Comparison of ENCODE assay signal across 1 cellular context in genomic region chr7:150382844-150383225, GRCh38.
TF ChIP-seq lines count a peak whose summit lies in the region.

No MANE protein-coding gene starts in this region.

TF ChIP-seq in HepG2, 621 proteins besides CTCF, POLR2A, EP300 and RAD21 (continues in another document):
- TF ChIP-seq FOXO4 (CRISPR knock-in tag; conservative IDR thresholded peaks at IDR 0.05) (no peak), FOXA1 (IDR thresholded peaks at IDR 0.05) (0 out of 2 replicates have a peak, but pooled peaks have one; percentile 45), FOXA1 (CRISPR knock-in tag; IDR thresholded peaks at IDR 0.05) (no peak), CENPT (CRISPR knock-in tag; IDR thresholded peaks at IDR 0.05; ENCODE audit: low read depth) (no peak), ZNF331 (CRISPR knock-in tag; IDR thresholded peaks at IDR 0.05) (no peak), FOXO1 (CRISPR knock-in tag; IDR thresholded peaks at IDR 0.05) (no peak), THYN1 (CRISPR knock-in tag; IDR thresholded peaks at IDR 0.05; ENCODE audit: borderline replicate concordance, low read depth) (no peak), ZNF264 (CRISPR knock-in tag; IDR thresholded peaks at IDR 0.05) (no peak), FOSL2 (CRISPR knock-in tag; IDR thresholded peaks at IDR 0.05) (no peak), FIP1L1 (IDR thresholded peaks at IDR 0.05; ENCODE audit: borderline replicate concordance, insufficient read depth, low read depth, low read length) (no peak), ERF (CRISPR knock-in tag; IDR thresholded peaks at IDR 0.05) (no peak), SP4 (CRISPR knock-in tag; IDR thresholded peaks at IDR 0.05) (no peak), HNRNPUL1 (IDR thresholded peaks at IDR 0.05; ENCODE audit: low read depth, low read length) (no peak), SRSF9 (IDR thresholded peaks at IDR 0.05; ENCODE audit: borderline replicate concordance, insufficient read depth, low read depth, low read length, poor library complexity, severe bottlenecking) (no peak), ZNF383 (CRISPR knock-in tag; IDR thresholded peaks at IDR 0.05; ENCODE audit: borderline replicate concordance) (no peak), USF2 (IDR thresholded peaks at IDR 0.05; ENCODE audit: low read depth, low read length) (no peak), USF2 (CRISPR knock-in tag; IDR thresholded peaks at IDR 0.05; ENCODE audit: borderline replicate concordance) (no peak), ZSCAN25 (CRISPR knock-in tag; IDR thresholded peaks at IDR 0.05) (no peak), ZNF616 (CRISPR knock-in tag; IDR thresholded peaks at IDR 0.05; ENCODE audit: low read depth) (no peak), BORCS8-MEF2B (CRISPR knock-in tag; IDR thresholded peaks at IDR 0.05) (no peak), DMAP1 (CRISPR knock-in tag; IDR thresholded peaks at IDR 0.05) (no peak), TOE1 (CRISPR knock-in tag; IDR thresholded peaks at IDR 0.05) (no peak), ZNF746 (CRISPR knock-in tag; IDR thresholded peaks at IDR 0.05) (no peak), ZNF619 (CRISPR knock-in tag; IDR thresholded peaks at IDR 0.05) (no peak), RXRA (CRISPR knock-in tag; IDR thresholded peaks at IDR 0.05) (no peak; the same call in 1 of the 2 replicates), NR1H2 (CRISPR knock-in tag; IDR thresholded peaks at IDR 0.05; ENCODE audit: borderline replicate concordance, low read depth) (no peak), SNAPC4 (CRISPR knock-in tag; IDR thresholded peaks at IDR 0.05) (no peak), XRCC5 (optimal IDR thresholded peaks at IDR 0.05; ENCODE audit: low read length) (no peak), CERS6 (CRISPR knock-in tag; IDR thresholded peaks at IDR 0.05) (no peak), ZSCAN5A (CRISPR knock-in tag; IDR thresholded peaks at IDR 0.05; ENCODE audit: borderline replicate concordance) (0 out of 2 replicates have a peak, but pooled peaks have one; percentile 40), ZBTB25 (CRISPR knock-in tag; IDR thresholded peaks at IDR 0.05) (no peak), GATAD2A (CRISPR knock-in tag; IDR thresholded peaks at IDR 0.05) (0 out of 2 replicates have a peak, but pooled peaks have one; percentile 17), ATF2 (CRISPR knock-in tag; IDR thresholded peaks at IDR 0.05) (no peak), RBM22 (optimal IDR thresholded peaks at IDR 0.05; ENCODE audit: low read length) (no peak), ZNF563 (CRISPR knock-in tag; IDR thresholded peaks at IDR 0.05) (no peak), SIX4 (CRISPR knock-in tag; IDR thresholded peaks at IDR 0.05) (no peak), SMARCE1 (IDR thresholded peaks at IDR 0.05; ENCODE audit: borderline replicate concordance) (no peak), ZBTB40 (IDR thresholded peaks at IDR 0.05) (no peak), ZBTB40 (CRISPR knock-in tag; IDR thresholded peaks at IDR 0.05) (no peak), TBX3 (IDR thresholded peaks at IDR 0.05; ENCODE audit: borderline replicate concordance) (0 out of 2 replicates have a peak, but pooled peaks have one; percentile 17), ETV6 (CRISPR knock-in tag; conservative IDR thresholded peaks at IDR 0.05) (no peak)
